1 cellular context compared by ENCODE assay signal in genomic region chr6:108562503-108562993, GRCh38.
TF ChIP-seq lines count a peak whose summit lies in the region.

No MANE protein-coding gene starts in this region.

TF ChIP-seq in K562, 482 proteins besides CTCF, POLR2A, EP300 and RAD21 (continued from another document and continues in another):
- TF ChIP-seq MAX (CRISPR knock-in tag; IDR thresholded peaks at IDR 0.05) (peak; percentile 92), ARNT (IDR thresholded peaks at IDR 0.05) (peak; percentile 23 to 30; a peak in 1 of 4 replicates), CREM (IDR thresholded peaks at IDR 0.05; ENCODE audit: low read depth) (peak; percentile 76), ETV1 (tag; conservative IDR thresholded peaks at IDR 0.05; ENCODE audit: low read depth) (peak; percentile 74), RNF2 (IDR thresholded peaks at IDR 0.05) (peak; percentile 82), FOXA3 (CRISPR knock-in tag; conservative IDR thresholded peaks at IDR 0.05 in 1 of 2, IDR thresholded peaks at IDR 0.05 in 1 of 2) (no peak), RUNX1 (IDR thresholded peaks at IDR 0.05; ENCODE audit: low read depth) (no peak), NFE2L1 (tag; IDR thresholded peaks at IDR 0.05; ENCODE audit: borderline replicate concordance, low read depth) (no peak), BACH1 (tag; IDR thresholded peaks at IDR 0.05) (no peak), ZC3H8 (IDR thresholded peaks at IDR 0.05) (no peak), RBFOX2 (IDR thresholded peaks at IDR 0.05; ENCODE audit: low read depth, low read length) (peak; percentile 29), KLF16 (IDR thresholded peaks at IDR 0.05) (peak; percentile 81), ELF1 (tag; IDR thresholded peaks at IDR 0.05) (0 out of 2 replicates have a peak, but pooled peaks have one; percentile 47), PML (IDR thresholded peaks at IDR 0.05; ENCODE audit: low read length) (peak; percentile 64; the same call in 1 of the 2 replicates), KLF13 (tag; IDR thresholded peaks at IDR 0.05; ENCODE audit: borderline replicate concordance, low read depth) (peak; percentile 52; the same call in 1 of the 2 replicates), TFAP4 (CRISPR knock-in tag; IDR thresholded peaks at IDR 0.05; ENCODE audit: borderline replicate concordance) (peak; percentile 82; the same call in 1 of the 2 replicates), GATA2 (CRISPR knock-in tag; IDR thresholded peaks at IDR 0.05) (peak; percentile 53; the same call in 1 of the 2 replicates), STAG1 (CRISPR knock-in tag; IDR thresholded peaks at IDR 0.05; ENCODE audit: borderline replicate concordance) (no peak), ZSCAN32 (CRISPR knock-in tag; IDR thresholded peaks at IDR 0.05) (0 out of 2 replicates have a peak, but pooled peaks have one; percentile 8), MIER1 (IDR thresholded peaks at IDR 0.05; ENCODE audit: low read depth) (no peak), SMARCA5 (IDR thresholded peaks at IDR 0.05) (no peak), PKNOX1 (IDR thresholded peaks at IDR 0.05) (0 out of 2 replicates have a peak, but pooled peaks have one; percentile 4), MCM3 (IDR thresholded peaks at IDR 0.05) (no peak), EHMT2 (IDR thresholded peaks at IDR 0.05) (0 out of 2 replicates have a peak, but pooled peaks have one; percentile 17), NBN (IDR thresholded peaks at IDR 0.05; ENCODE audit: low read depth) (0 out of 2 replicates have a peak, but pooled peaks have one; percentile 9), TAL1 (IDR thresholded peaks at IDR 0.05) (peak; percentile 76), SMARCE1 (IDR thresholded peaks at IDR 0.05) (peak; percentile 69; the same call in 1 of the 2 replicates), PBX2 (CRISPR knock-in tag; IDR thresholded peaks at IDR 0.05; ENCODE audit: low read depth) (no peak), PBX2 (tag; conservative IDR thresholded peaks at IDR 0.05; ENCODE audit: low read depth) (peak; percentile 53; the same call in 1 of the 2 replicates)
- TF ChIP-seq, protein P1, sequence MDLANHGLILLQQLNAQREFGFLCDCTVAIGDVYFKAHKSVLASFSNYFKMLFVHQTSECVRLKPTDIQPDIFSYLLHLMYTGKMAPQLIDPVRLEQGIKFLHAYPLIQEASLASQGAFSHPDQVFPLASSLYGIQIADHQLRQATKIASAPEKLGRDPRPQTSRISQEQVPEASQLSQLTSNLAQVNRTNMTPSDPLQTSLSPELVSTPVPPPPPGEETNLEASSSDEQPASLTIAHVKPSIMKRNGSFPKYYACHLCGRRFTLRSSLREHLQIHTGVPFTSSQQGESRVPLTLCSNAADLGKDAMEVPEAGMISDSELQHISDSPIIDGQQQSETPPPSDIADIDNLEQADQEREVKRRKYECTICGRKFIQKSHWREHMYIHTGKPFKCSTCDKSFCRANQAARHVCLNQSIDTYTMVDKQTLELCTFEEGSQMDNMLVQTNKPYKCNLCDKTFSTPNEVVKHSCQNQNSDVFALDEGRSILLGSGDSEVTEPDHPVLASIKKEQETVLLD (IDR thresholded peaks at IDR 0.05), result peak; percentile 45; the same call in 1 of the 2 replicates
- TF ChIP-seq, protein P2, sequence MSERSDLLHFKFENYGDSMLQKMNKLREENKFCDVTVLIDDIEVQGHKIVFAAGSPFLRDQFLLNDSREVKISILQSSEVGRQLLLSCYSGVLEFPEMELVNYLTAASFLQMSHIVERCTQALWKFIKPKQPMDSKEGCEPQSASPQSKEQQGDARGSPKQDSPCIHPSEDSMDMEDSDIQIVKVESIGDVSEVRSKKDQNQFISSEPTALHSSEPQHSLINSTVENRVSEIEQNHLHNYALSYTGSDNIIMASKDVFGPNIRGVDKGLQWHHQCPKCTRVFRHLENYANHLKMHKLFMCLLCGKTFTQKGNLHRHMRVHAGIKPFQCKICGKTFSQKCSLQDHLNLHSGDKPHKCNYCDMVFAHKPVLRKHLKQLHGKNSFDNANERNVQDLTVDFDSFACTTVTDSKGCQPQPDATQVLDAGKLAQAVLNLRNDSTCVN (CRISPR knock-in tag; IDR thresholded peaks at IDR 0.05), result no peak
- TF ChIP-seq, protein P3, sequence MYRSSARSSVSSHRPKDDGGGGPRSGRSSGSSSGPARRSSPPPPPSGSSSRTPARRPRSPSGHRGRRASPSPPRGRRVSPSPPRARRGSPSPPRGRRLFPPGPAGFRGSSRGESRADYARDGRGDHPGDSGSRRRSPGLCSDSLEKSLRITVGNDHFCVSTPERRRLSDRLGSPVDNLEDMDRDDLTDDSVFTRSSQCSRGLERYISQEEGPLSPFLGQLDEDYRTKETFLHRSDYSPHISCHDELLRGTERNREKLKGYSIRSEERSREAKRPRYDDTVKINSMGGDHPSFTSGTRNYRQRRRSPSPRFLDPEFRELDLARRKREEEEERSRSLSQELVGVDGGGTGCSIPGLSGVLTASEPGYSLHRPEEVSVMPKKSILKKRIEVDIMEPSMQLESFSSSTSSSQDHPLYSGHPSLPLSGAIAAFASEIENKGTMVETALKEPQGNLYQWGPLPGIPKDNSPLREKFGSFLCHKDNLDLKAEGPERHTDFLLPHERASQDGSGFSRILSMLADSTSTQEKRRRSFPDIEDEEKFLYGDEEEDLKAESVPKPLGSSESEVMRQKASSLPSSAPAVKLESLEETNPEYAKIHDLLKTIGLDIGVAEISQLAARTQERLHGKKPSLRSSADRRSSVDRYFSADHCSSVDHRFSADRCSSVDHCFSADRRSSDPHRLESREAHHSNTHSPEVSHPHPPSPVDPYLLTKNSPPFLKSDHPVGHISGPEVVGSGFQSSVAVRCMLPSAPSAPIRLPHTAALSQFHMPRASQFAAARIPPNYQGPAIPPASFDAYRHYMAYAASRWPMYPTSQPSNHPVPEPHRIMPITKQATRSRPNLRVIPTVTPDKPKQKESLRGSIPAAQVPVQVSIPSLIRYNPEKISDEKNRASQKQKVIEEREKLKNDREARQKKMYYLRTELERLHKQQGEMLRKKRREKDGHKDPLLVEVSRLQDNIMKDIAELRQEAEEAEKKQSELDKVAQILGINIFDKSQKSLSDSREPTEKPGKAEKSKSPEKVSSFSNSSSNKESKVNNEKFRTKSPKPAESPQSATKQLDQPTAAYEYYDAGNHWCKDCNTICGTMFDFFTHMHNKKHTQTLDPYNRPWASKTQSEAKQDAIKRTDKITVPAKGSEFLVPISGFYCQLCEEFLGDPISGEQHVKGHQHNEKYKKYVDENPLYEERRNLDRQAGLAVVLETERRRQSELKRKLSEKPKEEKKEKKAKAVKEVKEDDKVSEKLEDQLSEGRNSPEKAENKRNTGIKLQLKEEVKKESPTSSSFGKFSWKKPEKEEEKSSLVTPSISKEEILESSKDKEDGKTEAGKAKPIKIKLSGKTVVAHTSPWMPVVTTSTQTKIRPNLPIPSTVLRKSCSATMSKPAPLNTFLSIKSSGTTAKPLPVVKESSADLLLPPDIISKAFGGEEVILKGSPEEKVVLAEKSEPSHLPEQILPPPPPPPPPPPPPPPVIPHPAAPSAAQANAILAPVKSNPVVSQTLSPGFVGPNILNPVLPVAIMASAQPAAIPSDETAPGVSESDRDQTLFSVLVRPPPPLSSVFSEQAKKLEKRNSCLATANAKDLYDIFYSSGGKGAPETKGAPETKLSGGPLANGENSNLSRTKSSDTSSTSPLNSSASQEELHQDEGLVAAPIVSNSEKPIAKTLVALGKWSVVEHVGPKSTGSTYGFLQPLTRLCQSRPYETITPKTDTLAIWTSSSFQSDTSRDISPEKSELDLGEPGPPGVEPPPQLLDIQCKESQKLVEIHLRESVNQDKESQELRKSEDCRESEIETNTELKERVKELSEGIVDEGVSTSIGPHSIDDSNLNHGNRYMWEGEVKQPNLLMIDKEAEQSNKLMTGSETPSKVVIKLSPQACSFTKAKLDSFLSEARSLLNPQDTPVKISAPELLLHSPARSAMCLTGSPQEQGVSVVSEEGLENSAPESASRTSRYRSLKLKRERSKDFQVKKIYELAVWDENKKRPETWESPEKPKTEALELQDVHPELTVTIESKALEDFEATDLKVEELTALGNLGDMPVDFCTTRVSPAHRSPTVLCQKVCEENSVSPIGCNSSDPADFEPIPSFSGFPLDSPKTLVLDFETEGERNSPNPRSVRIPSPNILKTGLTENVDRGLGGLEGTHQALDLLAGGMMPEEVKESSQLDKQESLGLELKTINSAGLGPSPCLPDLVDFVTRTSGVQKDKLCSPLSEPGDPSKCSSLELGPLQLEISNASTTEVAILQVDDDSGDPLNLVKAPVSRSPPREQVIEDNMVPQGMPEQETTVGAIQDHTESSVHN (IDR thresholded peaks at IDR 0.05; ENCODE audit: borderline replicate concordance in 1 of 2, low read depth in 1 of 2), result peak in 1 of 2 experiments; percentile 68; a peak in 1 of 4 replicates
- TF ChIP-seq, protein P4, sequence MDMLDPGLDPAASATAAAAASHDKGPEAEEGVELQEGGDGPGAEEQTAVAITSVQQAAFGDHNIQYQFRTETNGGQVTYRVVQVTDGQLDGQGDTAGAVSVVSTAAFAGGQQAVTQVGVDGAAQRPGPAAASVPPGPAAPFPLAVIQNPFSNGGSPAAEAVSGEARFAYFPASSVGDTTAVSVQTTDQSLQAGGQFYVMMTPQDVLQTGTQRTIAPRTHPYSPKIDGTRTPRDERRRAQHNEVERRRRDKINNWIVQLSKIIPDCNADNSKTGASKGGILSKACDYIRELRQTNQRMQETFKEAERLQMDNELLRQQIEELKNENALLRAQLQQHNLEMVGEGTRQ (CRISPR knock-in tag; IDR thresholded peaks at IDR 0.05), result peak; percentile 83
